9 cellular contexts compared by ENCODE assay signal in genomic region chr5:60343102-60343501, GRCh38.
"Had no signal": no experiment of that assay in that cellular context is flagged by ENCODE, and none has a peak within 500 bp of the region (broad histone marks: within the 10 kb centered on the region; RNA-seq: fewer than 3 reads in every experiment).

No MANE protein-coding gene starts in this region.

- DNase-seq: H9, HCEC 1CT, IMR-90, KG1 had no signal

- H3K4me3 ChIP-seq: GM23338, K562 had no signal

- H3K27ac ChIP-seq: HL-60 had no signal

- FAIRE-seq: H1, H54, K562 had no signal

- H2AFZ ChIP-seq: GM23338 had no signal

- H3K4me2 ChIP-seq: GM23338 had no signal

- ATAC-seq: GM23338, K562 had no signal
